Comparison of ENCODE assay signal across 28 cellular contexts in genomic region chr3:160722331-160722730, GRCh38. TPM values are rescaled to one million over a fixed set of nuclear protein-coding genes. Genes with fewer than 3 reads are reported as not detected.
"Had no signal": no experiment of that assay in that cellular context is flagged by ENCODE, and none has a peak within 500 bp of the region (broad histone marks: within the 10 kb centered on the region; RNA-seq: fewer than 3 reads in every experiment).

No MANE protein-coding gene starts in this region.

- DNase-seq: stimulated activated CD4-positive, alpha-beta T cell treated with anti-CD3 and anti-CD28 coated beads, Interleukin-2, amount 100 ng/mL, for 48 hours; stimulated activated CD4-positive, alpha-beta T cell treated with anti-CD3 and anti-CD28 coated beads, Interleukin-4, amount 100 ng/mL, for 1 hour; stimulated activated CD4-positive, alpha-beta T cell treated with anti-CD3 and anti-CD28 coated beads, Interleukin-4, amount 100 ng/mL, for 24 hours; stimulated activated CD4-positive, alpha-beta T cell treated with anti-CD3 and anti-CD28 coated beads, Interleukin-4, amount 100 ng/mL, for 4 hours; stimulated activated CD8-positive, alpha-beta memory T cell treated with anti-CD3 and anti-CD28 coated beads, Interleukin-4, amount 100 ng/mL, for 48 hours; stimulated activated naive B cell treated with anti-CD40 and anti-IgM and Interleukin-4, amounts not matched to agents 10 μg/mL and 1 μg/mL and 100 μg/mL, for 72 hours; stimulated activated naive CD4-positive, alpha-beta T cell; stimulated activated naive CD4-positive, alpha-beta T cell treated with Interleukin-2 at 50 U/mL for 16 hours; stimulated activated naive CD8-positive, alpha-beta T cell treated with anti-CD3 and anti-CD28 coated beads, Interleukin-15, amount 100 ng/mL, for 72 hours; stimulated activated naive CD8-positive, alpha-beta T cell treated with anti-CD3 and anti-CD28 coated beads, Interleukin-15, Interleukin-2, amounts not matched to agents 100 U/mL and 50 U/mL, for 24 hours; stomach; substantia nigra; testis; thyroid gland; tibial artery; transverse colon; trophoblast cell; upper lobe of left lung; upper lobe of right lung; uterus had no signal

- H3K27ac ChIP-seq: stomach, suprapubic skin, testis, thoracic aorta, thyroid gland, tibial artery, tibial nerve, transverse colon, upper lobe of left lung, upper lobe of right lung, uterus, vagina had no signal

- H3K4me1 ChIP-seq: stomach, suprapubic skin, testis, thyroid gland, tibial artery, tibial nerve, transverse colon, upper lobe of left lung, upper lobe of right lung, uterus, vagina had no signal

- H3K36me3 ChIP-seq: stomach, suprapubic skin, thoracic aorta, thyroid gland, tibial artery, tibial nerve, transverse colon, upper lobe of left lung, upper lobe of right lung, uterus, vagina had no signal

- H3K27me3 ChIP-seq: stomach, suprapubic skin, testis, thyroid gland, tibial artery, tibial nerve, transverse colon, upper lobe of left lung, upper lobe of right lung, uterus, vagina had no signal

- ATAC-seq: stimulated activated effector memory CD8-positive, alpha-beta T cell treated with anti-CD3 and anti-CD28 coated beads, Interleukin-12 subunit alpha, Interleukin-12 subunit beta, amount 100 ng/mL, for 72 hours; stimulated activated memory B cell treated with anti-CD40 and anti-IgM and Interleukin-4, amounts not matched to agents 10 μg/mL and 1 μg/mL and 100 μg/mL, for 72 hours; stimulated activated naive B cell treated with anti-CD40 and anti-IgM and Interleukin-4, amounts not matched to agents 10 μg/mL and 1 μg/mL and 100 μg/mL, for 72 hours; stimulated activated naive CD8-positive, alpha-beta T cell treated with anti-CD3 and anti-CD28 coated beads, Interleukin-15, amount 100 ng/mL, for 72 hours; stimulated activated naive CD8-positive, alpha-beta T cell treated with anti-CD3 and anti-CD28 coated beads, Interleukin-15, Interleukin-2, amounts not matched to agents 100 U/mL and 50 U/mL, for 24 hours; upper lobe of right lung had no signal

- H3K9me3 ChIP-seq: suprapubic skin, testis, thyroid gland, tibial artery, upper lobe of left lung, upper lobe of right lung, uterus, vagina had no signal

- H3K4me3 ChIP-seq: stomach, suprapubic skin, testis, thoracic aorta, thyroid gland, tibial artery, tibial nerve, transverse colon, upper lobe of left lung, upper lobe of right lung, uterus, vagina had no signal

- FAIRE-seq: urothelium cell line had no signal

RNA-seq across cellular contexts. Expression of gene ARL14, which starts 45.4 kb away (rescaled TPM):
- total RNA-seq: suprapubic skin, temporal lobe, thyroid gland, tibial nerve, upper lobe of left lung, upper lobe of right lung, uterus, vagina had no signal
